Comparison of ENCODE assay signal across 9 cellular contexts in the genomic region with DNA sequence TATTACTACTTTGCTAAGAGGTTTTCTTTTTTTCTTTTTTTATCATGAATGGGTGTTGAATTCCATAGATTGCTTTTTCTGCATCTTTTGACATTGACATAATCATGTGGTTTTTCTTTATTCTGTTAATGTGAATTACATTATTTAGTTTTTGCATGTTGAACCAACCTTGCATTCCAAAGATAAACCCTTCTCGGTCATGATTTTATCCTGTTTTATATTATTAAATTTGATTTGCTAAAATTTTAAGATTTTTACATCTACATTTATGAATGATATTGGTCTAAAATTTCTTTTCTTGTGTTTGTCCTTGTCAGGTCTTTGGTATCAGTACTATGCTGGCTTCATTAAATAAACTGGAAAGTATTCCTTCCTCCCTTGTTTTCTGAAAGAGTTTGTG.
"Had no signal": no experiment of that assay in that cellular context is flagged by ENCODE, and none has a peak within 500 bp of the region (broad histone marks: within the 10 kb centered on the region; RNA-seq: fewer than 3 reads in every experiment).

No MANE protein-coding gene starts in this region.

- H2AFZ ChIP-seq: GM23338 had no signal

- H3K4me3 Mint-ChIP-seq: GM23338, H9, HFFc6 had no signal

- H3K27ac Mint-ChIP-seq: GM23338, H9, HFFc6 had no signal

- FAIRE-seq: H1, H54, HTR-8/SVneo had no signal

- H3K4me1 Mint-ChIP-seq: GM23338, IgD-negative memory B cell had no signal

- H3K4me3 ChIP-seq: GM23338 had no signal

- H3K27me3 Mint-ChIP-seq: IgD-negative memory B cell had no signal

- H3K4me2 ChIP-seq: GM23338 had no signal

- ATAC-seq: GM23338 had no signal

- DNase-seq: H9, HCEC 1CT, HFFc6, KG1 had no signal
